In genomic region chr13:56347014-56347413, GRCh38 we compare ENCODE assay signal across 29 cellular contexts.
"Had no signal": no experiment of that assay in that cellular context is flagged by ENCODE, and none has a peak within 500 bp of the region (broad histone marks: within the 10 kb centered on the region; RNA-seq: fewer than 3 reads in every experiment).

No MANE protein-coding gene starts in this region.

- H3K27ac ChIP-seq: colonic mucosa, coronary artery, dorsolateral prefrontal cortex, epithelial cell of prostate, esophagus muscularis mucosa, esophagus squamous epithelium, foreskin keratinocyte, gastrocnemius medialis, gastroesophageal sphincter, heart left ventricle, heart right ventricle, hepatocyte had no signal

- H2AFZ ChIP-seq: hepatocyte had no signal

- H3K79me2 ChIP-seq: hepatocyte had no signal

- FAIRE-seq: endometrium, endothelial cell of umbilical vein, frontal cortex had no signal

- H3K4me1 ChIP-seq: colonic mucosa, esophagus muscularis mucosa, foreskin keratinocyte, gastrocnemius medialis, gastroesophageal sphincter, heart left ventricle, heart right ventricle had no signal

- H3K9me3 ChIP-seq: colonic mucosa, esophagus muscularis mucosa, gastrocnemius medialis, gastroesophageal sphincter had no signal

- H3K36me3 ChIP-seq: colonic mucosa, esophagus muscularis mucosa, esophagus squamous epithelium, gastrocnemius medialis, gastroesophageal sphincter, heart left ventricle, heart right ventricle had no signal

- H3K27ac Mint-ChIP-seq: dendritic cell treated with granulocyte-macrophage colony-stimulating factor and Interleukin-4, amounts not matched to agents 40 ng/mL and 50 ng/mL, for 4 days; effector memory CD8-positive, alpha-beta T cell; endodermal cell had no signal

- H3K27me3 ChIP-seq: colonic mucosa, dorsolateral prefrontal cortex, esophagus muscularis mucosa, esophagus squamous epithelium, foreskin keratinocyte, gastrocnemius medialis, gastroesophageal sphincter, heart left ventricle, heart right ventricle, hepatocyte had no signal

- ATAC-seq: effector memory CD8-positive, alpha-beta T cell; esophagus mucosa; foreskin keratinocyte; gastrocnemius medialis; gastroesophageal sphincter; heart left ventricle; heart right ventricle had no signal

- H3K4me3 ChIP-seq: colonic mucosa, coronary artery, dorsolateral prefrontal cortex, esophagus muscularis mucosa, esophagus squamous epithelium, gastrocnemius medialis, gastroesophageal sphincter, heart left ventricle, heart right ventricle, hepatocyte had no signal

- H3K27me3 Mint-ChIP-seq: dendritic cell treated with granulocyte-macrophage colony-stimulating factor and Interleukin-4, amounts not matched to agents 40 ng/mL and 50 ng/mL, for 4 days; effector memory CD8-positive, alpha-beta T cell had no signal

- DNase-seq: colonic mucosa; cortex of kidney; dermis blood vessel endothelial cell; dorsolateral prefrontal cortex; effector CD4-positive, alpha-beta T cell; effector CD8-positive, alpha-beta T cell; effector memory CD4-positive, alpha-beta T cell; effector memory CD8-positive, alpha-beta T cell; endodermal cell; erythroblast; esophagus squamous epithelium; foreskin fibroblast; foreskin keratinocyte; foreskin melanocyte; gastrocnemius medialis; glutamatergic neuron; head of caudate nucleus; heart left ventricle; heart right ventricle had no signal

- H3K4me3 Mint-ChIP-seq: dendritic cell treated with granulocyte-macrophage colony-stimulating factor and Interleukin-4, amounts not matched to agents 40 ng/mL and 50 ng/mL, for 4 days; effector memory CD8-positive, alpha-beta T cell; endodermal cell had no signal

- H3K4me2 ChIP-seq: hepatocyte had no signal
